Comparison of ENCODE assay signal across 23 cellular contexts in the genomic region with DNA sequence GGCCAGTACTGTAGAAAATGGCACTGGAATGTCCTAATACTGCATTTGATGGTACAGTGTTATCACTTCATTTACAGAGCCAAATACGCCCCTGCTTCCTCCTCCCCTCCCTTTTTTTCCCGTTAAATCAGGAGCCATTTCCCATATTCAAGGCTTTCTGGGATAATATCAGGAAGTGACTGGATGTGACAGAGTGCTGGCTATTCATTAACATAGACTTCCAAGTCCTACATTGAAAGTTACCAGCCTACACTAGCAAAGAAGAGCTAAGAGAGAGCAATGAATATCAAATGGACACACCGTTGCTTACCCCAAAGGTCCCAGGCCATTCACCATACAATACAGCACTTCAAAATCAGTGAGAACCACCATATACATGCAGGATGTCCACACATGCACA. TPM values are rescaled to one million over a fixed set of nuclear protein-coding genes. Genes with fewer than 3 reads are reported as not detected.
"Had no signal": no experiment of that assay in that cellular context is flagged by ENCODE, and none has a peak within 500 bp of the region (broad histone marks: within the 10 kb centered on the region; RNA-seq: fewer than 3 reads in every experiment).

No MANE protein-coding gene starts in this region.

- H3K27ac ChIP-seq: esophagus squamous epithelium, neural progenitor cell, parathyroid adenoma, psoas muscle, suprapubic skin, thyroid gland had no signal

- H3K9me3 ChIP-seq: esophagus squamous epithelium, gastroesophageal sphincter, psoas muscle, sigmoid colon, suprapubic skin, thyroid gland had no signal

- DNase-seq: esophagus squamous epithelium; immature natural killer cell; left colon; nucleus accumbens; psoas muscle; sigmoid colon; stimulated activated CD4-positive, alpha-beta T cell treated with anti-CD3 and anti-CD28 coated beads, Interleukin-2, amount 100 ng/mL, for 48 hours; stimulated activated CD8-positive, alpha-beta memory T cell treated with anti-CD3 and anti-CD28 coated beads, Interleukin-4, amount 100 ng/mL, for 48 hours; stimulated activated naive CD8-positive, alpha-beta T cell treated with anti-CD3 and anti-CD28 coated beads, Interleukin-15, Interleukin-2, amounts not matched to agents 100 U/mL and 50 U/mL, for 24 hours; thyroid gland had no signal

- H3K4me1 ChIP-seq: esophagus squamous epithelium, neural progenitor cell, parathyroid adenoma, psoas muscle, suprapubic skin had no signal

- H3K36me3 ChIP-seq: esophagus squamous epithelium, gastroesophageal sphincter, neural progenitor cell, sigmoid colon, suprapubic skin, thyroid gland had no signal

- ATAC-seq: left colon; naive thymus-derived CD8-positive, alpha-beta T cell; stimulated activated effector memory CD8-positive, alpha-beta T cell treated with anti-CD3 and anti-CD28 coated beads, Interleukin-12 subunit alpha, Interleukin-12 subunit beta, amount 100 ng/mL, for 72 hours; stimulated activated naive CD8-positive, alpha-beta T cell treated with anti-CD3 and anti-CD28 coated beads, Interleukin-15, Interleukin-2, amounts not matched to agents 100 U/mL and 50 U/mL, for 24 hours had no signal

- H3K4me3 ChIP-seq: esophagus squamous epithelium, gastroesophageal sphincter, neural progenitor cell, psoas muscle, sigmoid colon, smooth muscle cell, suprapubic skin, thyroid gland had no signal

- H3K27me3 ChIP-seq: gastroesophageal sphincter, neural progenitor cell, sigmoid colon, thyroid gland had no signal

RNA-seq across cellular contexts. Expression of gene ABCC8, which starts 32.2 kb away (rescaled TPM):
- total RNA-seq: epithelial cell of proximal tubule; lung microvascular endothelial cell; naive thymus-derived CD8-positive, alpha-beta T cell; smooth muscle cell had no signal
- polyA plus RNA-seq: immature natural killer cell; keratinocyte; naive thymus-derived CD8-positive, alpha-beta T cell; smooth muscle cell had no signal

RNA-seq across cellular contexts. Expression of gene USH1C, which starts 35.4 kb away (rescaled TPM):
- total RNA-seq: esophagus squamous epithelium; lung microvascular endothelial cell; mononuclear cell; naive thymus-derived CD8-positive, alpha-beta T cell; psoas muscle; smooth muscle cell; suprapubic skin had no signal
- polyA plus RNA-seq: immature natural killer cell; keratinocyte; naive thymus-derived CD8-positive, alpha-beta T cell; smooth muscle cell had no signal

RNA-seq across cellular contexts. Expression of gene OTOG, which starts 38.2 kb away (rescaled TPM):
- total RNA-seq: epithelial cell of proximal tubule; esophagus squamous epithelium; gastroesophageal sphincter; left colon; liver; lung microvascular endothelial cell; mesenteric fat pad; mononuclear cell; naive thymus-derived CD8-positive, alpha-beta T cell; psoas muscle; smooth muscle cell; suprapubic skin; thyroid gland had no signal
- polyA plus RNA-seq: immature natural killer cell; keratinocyte; liver; naive thymus-derived CD8-positive, alpha-beta T cell; psoas muscle; smooth muscle cell had no signal
